In genomic region chr9:83113445-83113844, GRCh38 we compare ENCODE assay signal across 1 cellular context. TPM values are rescaled to one million over a fixed set of nuclear protein-coding genes. Genes with fewer than 3 reads are reported as not detected.
"Had no signal": no experiment of that assay in that cellular context is flagged by ENCODE, and none has a peak within 500 bp of the region (broad histone marks: within the 10 kb centered on the region; RNA-seq: fewer than 3 reads in every experiment).

No MANE protein-coding gene starts in this region.

RNA-seq across cellular contexts. Expression of gene RASEF, which starts 50.5 kb away (rescaled TPM):
- polyA plus RNA-seq: GM23248 had no signal
